In the genomic region with DNA sequence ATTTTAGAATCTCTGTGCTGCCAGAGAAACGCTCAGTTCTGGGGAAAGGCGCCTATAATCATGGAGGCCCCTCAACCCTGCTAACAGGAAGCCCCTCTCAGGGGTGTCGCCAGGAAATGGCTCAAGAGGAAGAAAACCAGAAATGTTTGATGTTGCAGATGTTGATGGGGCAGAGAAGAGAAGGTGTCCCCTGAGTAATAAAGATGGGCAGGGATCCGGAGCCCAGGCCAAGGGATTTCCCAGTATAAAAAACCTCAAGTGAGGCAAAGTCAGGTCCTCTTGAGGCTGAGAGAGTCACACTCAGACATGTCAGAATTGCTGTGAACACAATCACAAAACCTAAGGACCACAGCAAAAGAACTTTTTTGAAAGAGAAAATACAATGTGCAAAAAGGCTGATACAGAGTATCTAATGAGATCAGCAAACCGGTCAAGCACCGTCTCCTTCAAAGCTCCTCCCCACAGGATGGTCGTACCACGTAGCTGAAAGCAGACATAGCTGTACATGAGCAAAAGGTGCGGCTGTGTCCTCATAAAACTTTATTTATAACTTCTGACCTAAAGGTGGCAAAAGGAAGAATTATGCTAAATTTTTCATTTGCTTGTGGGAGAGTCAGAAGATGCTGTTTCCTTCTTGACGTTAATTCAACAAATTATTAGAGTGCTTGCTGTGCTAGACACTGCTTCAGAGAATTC, we compare ENCODE assay signal across 18 cellular contexts. TPM values are rescaled to one million over a fixed set of nuclear protein-coding genes. Genes with fewer than 3 reads are reported as not detected.
"Had no signal": no experiment of that assay in that cellular context is flagged by ENCODE, and none has a peak within 500 bp of the region (broad histone marks: within the 10 kb centered on the region; RNA-seq: fewer than 3 reads in every experiment).

No MANE protein-coding gene starts in this region.

- H3K9me3 Mint-ChIP-seq: effector memory CD8-positive, alpha-beta T cell; stimulated activated naive CD8-positive, alpha-beta T cell treated with anti-CD3 and anti-CD28 coated beads, Interleukin-15, Interleukin-2, amounts not matched to agents 100 ng/mL and 50 ng/mL, for 24 hours had no signal

- DNase-seq: activated CD4-positive, CD25-positive, alpha-beta regulatory T cell treated with anti-CD3 and anti-CD28 coated beads, Interleukin-2, amount 50 U/mL, for 72 hours; amygdala; effector memory CD8-positive, alpha-beta T cell; esophagus squamous epithelium; heart right ventricle; stimulated activated CD4-positive, alpha-beta T cell treated with anti-CD3 and anti-CD28 coated beads, Interleukin-2, amount 100 ng/mL, for 48 hours; T-helper 2 cell had no signal

- H3K9me3 ChIP-seq: esophagus squamous epithelium, heart right ventricle, tibial nerve had no signal

- H3K4me3 Mint-ChIP-seq: activated naive CD8-positive, alpha-beta T cell; effector memory CD8-positive, alpha-beta T cell; stimulated activated naive CD8-positive, alpha-beta T cell treated with anti-CD3 and anti-CD28 coated beads, Interleukin-15, Interleukin-2, amounts not matched to agents 100 ng/mL and 50 ng/mL, for 24 hours had no signal

- ATAC-seq: effector memory CD8-positive, alpha-beta T cell; heart right ventricle had no signal

- FAIRE-seq: urothelium cell line had no signal

- H3K27me3 ChIP-seq: cardiac muscle cell, esophagus squamous epithelium, tibial nerve had no signal

- H3K27ac ChIP-seq: cardiac muscle cell, esophagus squamous epithelium, heart right ventricle, tibial nerve, VCaP had no signal

- H3K36me3 ChIP-seq: cardiac muscle cell, esophagus squamous epithelium, heart right ventricle, tibial nerve had no signal

- H3K27ac Mint-ChIP-seq: activated naive CD8-positive, alpha-beta T cell; effector memory CD8-positive, alpha-beta T cell; progenitor cell of endocrine pancreas; stimulated activated naive CD8-positive, alpha-beta T cell treated with anti-CD3 and anti-CD28 coated beads, Interleukin-15, Interleukin-2, amounts not matched to agents 100 ng/mL and 50 ng/mL, for 24 hours had no signal

- H3K4me3 ChIP-seq: cardiac muscle cell, esophagus squamous epithelium, heart right ventricle, tibial nerve had no signal

- H3K36me3 Mint-ChIP-seq: activated naive CD8-positive, alpha-beta T cell had no signal

RNA-seq across cellular contexts. Expression of a gene that starts 12.2 kb away (rescaled TPM):
- total RNA-seq: cardiac muscle cell had no signal
- polyA plus RNA-seq: neural cell had no signal

RNA-seq across cellular contexts. Expression of a gene that starts 16.8 kb away (rescaled TPM):
- total RNA-seq: dermis microvascular lymphatic vessel endothelial cell, progenitor cell of endocrine pancreas, tibial nerve had no signal
- polyA plus RNA-seq: neural cell had no signal

RNA-seq across cellular contexts. Expression of a gene that starts 43.9 kb away (rescaled TPM):
- total RNA-seq: cardiac muscle cell, dermis microvascular lymphatic vessel endothelial cell, esophagus squamous epithelium, heart right ventricle, liver, omental fat pad, progenitor cell of endocrine pancreas, tibial nerve had no signal
- polyA plus RNA-seq: cardiac muscle cell, heart right ventricle, liver, neural cell had no signal
